12 cellular contexts compared by ENCODE assay signal in genomic region chr20:14829897-14830296, GRCh38.
DNase-seq lines count a peak whose midpoint lies in the region; ATAC-seq and TF ChIP-seq lines count a peak whose summit lies in the region.
"Had no signal": no experiment of that assay in that cellular context is flagged by ENCODE, and none has a peak within 500 bp of the region (broad histone marks: within the 10 kb centered on the region; RNA-seq: fewer than 3 reads in every experiment).

No MANE protein-coding gene starts in this region.

- no peak for TF ChIP-seq CTCF in breast epithelium (IDR thresholded peaks at IDR 0.05)

- no peak for TF ChIP-seq POLR2A in breast epithelium (IDR thresholded peaks at IDR 0.05)
- TF ChIP-seq POLR2A in erythroblast (IDR thresholded peaks at IDR 0.05; ENCODE audit: low read length), result no peak

- H3K27ac ChIP-seq in breast epithelium, result no peak overlapping the region

- ATAC-seq in GM18867 (IDR thresholded peaks at IDR 0.05; ENCODE audit: unreplicated experiment) (peak; percentile 56), GM21723 (IDR thresholded peaks at IDR 0.05; ENCODE audit: unreplicated experiment) (peak; percentile 45), HG03439 (IDR thresholded peaks at IDR 0.05; ENCODE audit: unreplicated experiment) (peak; percentile 41)

- no peaks in the 10 kb centered on the region for H3K4me1 ChIP-seq in breast epithelium

- intact Hi-C loops in breast epithelium (cut with DNase I; ENCODE audit: low total_unique reads), result no loop called here

- DNase-seq in NCI-H69 (lab: John Stamatoyannopoulos, UW) (peak; percentile 95), amniotic stem cell (lab: John Stamatoyannopoulos, UW) (no peak), DMS 273 (lab: John Stamatoyannopoulos, UW; ENCODE audit: unreplicated experiment) (no peak), breast epithelium (ENCODE audit: low spot score in 2 of 2) (no peak), erythroblast (lab: John Stamatoyannopoulos, UW) (no peak)
- DNase-seq: activated CD8-positive, alpha-beta memory T cell treated with anti-CD3 and anti-CD28 coated beads for 24 hours; CD4-positive, alpha-beta T cell; MM.1S; SHP77 had no signal

- no peak overlapping the region for H3K4me3 ChIP-seq in breast epithelium

- H3K27me3 ChIP-seq in breast epithelium, result no peaks in the 10 kb centered on the region

- no peaks in the 10 kb centered on the region for H3K9me3 ChIP-seq in breast epithelium

- H3K36me3 ChIP-seq in breast epithelium, result no peaks in the 10 kb centered on the region
